In genomic region chr10:112446055-112446854, GRCh38 we compare ENCODE assay signal across 7 cellular contexts. TPM values are rescaled to one million over a fixed set of nuclear protein-coding genes. Genes with fewer than 3 reads are reported as not detected.
DNase-seq lines count a peak whose midpoint lies in the region; ATAC-seq and TF ChIP-seq lines count a peak whose summit lies in the region.

No MANE protein-coding gene starts in this region.

- in situ Hi-C loops in KBM-7 (cut with MboI; ENCODE audit: low pct_unique_long_range_greater_than_20kb, low sequenced_read_pairs) = no loop called here

- CTCF ChIA-PET in activated CD8-positive, alpha-beta T cell treated with anti-CD3 and anti-CD28 coated beads, Interleukin-2, amount 10 ng/mL, durations not matched to agents 7 days and 5 days (lab: Charles Lee) = interaction anchor here (0.7 to 2.2 kb wide), 8 partner anchors 11 to 308 kb away, joined by 3 to 8 read pairs (median 3); partner anchors contain the start of genes ACSL5 and GPAM

- ATAC-seq in GM18873 (IDR thresholded peaks at IDR 0.05; ENCODE audit: low FRiP score, unreplicated experiment) (peak; percentile 35), Right ventricle myocardium superior (ENCODE audit: poor library complexity) (no peak), psoas muscle (peak in 3 of 4 donors; percentile 47 to 51 (median 49))
- no peak for ATAC-seq in activated CD8-positive, alpha-beta T cell treated with anti-CD3 and anti-CD28 coated beads, Interleukin-2, amount 10 ng/mL, durations not matched to agents 7 days and 5 days

- H3K9me3 Mint-ChIP-seq in activated CD8-positive, alpha-beta T cell treated with anti-CD3 and anti-CD28 coated beads, Interleukin-2, amount 10 ng/mL, durations not matched to agents 7 days and 5 days (ENCODE audit: insufficient read depth) = no peaks in the 10 kb centered on the region

- 4% methylated on average over 20 of the region's 20 CpGs for WGBS in psoas muscle, 3 donors

- no peaks in the 10 kb centered on the region for H3K27me3 Mint-ChIP-seq in activated CD8-positive, alpha-beta T cell treated with anti-CD3 and anti-CD28 coated beads, Interleukin-2, amount 10 ng/mL, durations not matched to agents 7 days and 5 days (ENCODE audit: low read depth)

- peak overlapping the region; percentile 89 for H3K4me3 Mint-ChIP-seq in activated CD8-positive, alpha-beta T cell treated with anti-CD3 and anti-CD28 coated beads, Interleukin-2, amount 10 ng/mL, durations not matched to agents 7 days and 5 days

- H3K4me1 ChIP-seq in psoas muscle = peaks cover 20% of the 10 kb centered on the region

- no peaks in the 10 kb centered on the region for H3K27me3 ChIP-seq in psoas muscle (ENCODE audit: insufficient read depth in 3 of 3, low read length in 2 of 3)

- H3K4me1 Mint-ChIP-seq in activated CD8-positive, alpha-beta T cell treated with anti-CD3 and anti-CD28 coated beads, Interleukin-2, amount 10 ng/mL, durations not matched to agents 7 days and 5 days (ENCODE audit: low read depth) = peaks cover 44% of the 10 kb centered on the region

- H3K36me3 ChIP-seq in psoas muscle (ENCODE audit: insufficient read depth in 1 of 2, low read depth in 1 of 2) = peaks cover 0 to 53% of the 10 kb centered on the region in 2 donors

- no peak for TF ChIP-seq CTCF in psoas muscle (IDR thresholded peaks at IDR 0.05)

- H3K27ac Mint-ChIP-seq in activated CD8-positive, alpha-beta T cell treated with anti-CD3 and anti-CD28 coated beads, Interleukin-2, amount 10 ng/mL, durations not matched to agents 7 days and 5 days = peak overlapping the region; percentile 96

- POLR2A ChIA-PET in activated CD8-positive, alpha-beta T cell treated with anti-CD3 and anti-CD28 coated beads, Interleukin-2, amount 10 ng/mL, durations not matched to agents 7 days and 5 days (lab: Charles Lee) = interaction anchor here (0.6 to 3.2 kb wide), 13 partner anchors 9 to 647 kb away, joined by 3 to 37 read pairs (median 5); partner anchors contain the start of genes ACSL5 and GPAM

- intact Hi-C loops in Right ventricle myocardium superior (cut with DNase I) (no loop called here), psoas muscle (cut with DNase I) (loop anchor here (5.0 to 10.0 kb wide), 2 partner anchors 261 to 264 kb away; partner anchors contain the start of gene GPAM (in 2 of the 2))

- peaks cover 47% of the 10 kb centered on the region for H3K36me3 Mint-ChIP-seq in activated CD8-positive, alpha-beta T cell treated with anti-CD3 and anti-CD28 coated beads, Interleukin-2, amount 10 ng/mL, durations not matched to agents 7 days and 5 days (ENCODE audit: low read depth)

- H3K27ac ChIP-seq in psoas muscle = peak overlapping the region; percentile 84

- H3K4me3 ChIP-seq in psoas muscle = peak overlapping the region; percentile 70

- no peaks in the 10 kb centered on the region for H3K9me3 ChIP-seq in psoas muscle

- DNase-seq in KBM-7 (peak; percentile 54), Right ventricle myocardium superior (peak; percentile 52), psoas muscle (no peak), NCI-H187 treated with DMSO at 0.1 percent for 48 hours (lab: John Stamatoyannopoulos, UW) (no peak), T1000 (lab: John Stamatoyannopoulos, UW) (no peak)
- DNase-seq in activated CD8-positive, alpha-beta T cell treated with anti-CD3 and anti-CD28 coated beads, Interleukin-2, amount 10 ng/mL, durations not matched to agents 7 days and 5 days = no peak

RNA-seq across cellular contexts. Expression of gene ZDHHC6, which starts 0.5 kb away (rescaled TPM):
- total RNA-seq in activated CD8-positive, alpha-beta T cell treated with anti-CD3 and anti-CD28 coated beads, Interleukin-2, amount 10 ng/mL, durations not matched to agents 7 days and 5 days = 10 to 100 TPM; 49.0 to 51.5 TPM
- total RNA-seq in Right ventricle myocardium superior = 16.5 TPM
- 10 to 100 TPM; 10.8 to 15.3 (median 13.9) TPM for total RNA-seq in psoas muscle
- 10 to 100 TPM; 10.7 to 27.7 (median 26.4) TPM for polyA plus RNA-seq in psoas muscle

RNA-seq across cellular contexts. Expression of gene VTI1A, which starts 0.8 kb away (rescaled TPM):
- total RNA-seq in activated CD8-positive, alpha-beta T cell treated with anti-CD3 and anti-CD28 coated beads, Interleukin-2, amount 10 ng/mL, durations not matched to agents 7 days and 5 days = 10 to 100 TPM; 40.2 to 43.7 TPM
- total RNA-seq in Right ventricle myocardium superior (18.7 TPM), psoas muscle (10 to 100 TPM; 18.5 to 23.1 (median 20.1) TPM)
- 10 to 100 TPM in 2 of 3 donors, 1 to 10 TPM in 1; 9.9 to 31.5 (median 20.8) TPM for polyA plus RNA-seq in psoas muscle

Comparison
In these comparisons a context has a peak if more than half of its experiments do, and no peak if none do; other contexts are left out.
1. ATAC-seq: peak in GM18873 (single experiment) and psoas muscle (3 of 4); none in activated CD8-positive, alpha-beta T cell treated with anti-CD3 and anti-CD28 coated beads, Interleukin-2, amount 10 ng/mL, durations not matched to agents 7 days and 5 days (single experiment) and Right ventricle myocardium superior (single experiment).
2. DNase-seq: peak in KBM-7 (single experiment) and Right ventricle myocardium superior (single experiment); none in activated CD8-positive, alpha-beta T cell treated with anti-CD3 and anti-CD28 coated beads, Interleukin-2, amount 10 ng/mL, durations not matched to agents 7 days and 5 days (single experiment), psoas muscle (0 of 2), NCI-H187 treated with DMSO at 0.1 percent for 48 hours (single experiment) and T1000 (single experiment).